16 cellular contexts compared by ENCODE assay signal in genomic region chr2:149701241-149701640, GRCh38.
A peak's percentile ranks its signal among the peaks of the same experiment; 100 is the strongest.
DNase-seq lines count a peak whose midpoint lies in the region; ATAC-seq and TF ChIP-seq lines count a peak whose summit lies in the region.
"Had no signal": no experiment of that assay in that cellular context is flagged by ENCODE, and none has a peak within 500 bp of the region (broad histone marks: within the 10 kb centered on the region; RNA-seq: fewer than 3 reads in every experiment).

No MANE protein-coding gene starts in this region.

- DNase-seq in SK-MEL-5 (ENCODE audit: low read depth, low spot score) (peak; percentile 71), epidermal melanocyte (ENCODE audit: insufficient read length, low spot score) (peak; percentile 30), neural progenitor cell (ENCODE audit: low spot score) (no peak), psoas muscle (no peak), iPS-NIHi11 (ENCODE audit: low spot score) (no peak), testis (no peak)
- no peak for DNase-seq in activated CD4-positive, alpha-beta T cell treated with anti-CD3 and anti-CD28 coated beads for 48 hours
- DNase-seq: ACHN; AML-193; CD4-positive, alpha-beta T cell; DMS153; DMS79; GF-D8; H9 had no signal

- H3F3A ChIP-seq in neural progenitor cell (ENCODE audit: low read depth), result no peaks in the 10 kb centered on the region

- TF ChIP-seq POLR2A in testis (IDR thresholded peaks at IDR 0.05), result no peak

- 90 to 95% (median 94%) methylated on average over 2 of the region's 2 CpGs for WGBS in psoas muscle, 3 donors
- WGBS in testis, 2 donors, result 96 to 100% methylated on average over 2 of the region's 2 CpGs

- intact Hi-C loops in psoas muscle (cut with DNase I), result no loop called here
- intact Hi-C loops in testis (cut with DNase I; ENCODE audit: low total_unique reads), result no loop called here

- no peak overlapping the region for H3K4me3 Mint-ChIP-seq in neural progenitor cell
- H3K4me3 Mint-ChIP-seq: CD4-positive, alpha-beta T cell; H9 had no signal

- peak overlapping the region; percentile 28 for H2AFZ ChIP-seq in neural progenitor cell (replicated peaks)

- H3K27ac Mint-ChIP-seq in neural progenitor cell, result no peak overlapping the region
- H3K27ac Mint-ChIP-seq: CD4-positive, alpha-beta T cell; H9 had no signal

- in situ Hi-C loops in SK-MEL-5 (cut with HindIII; ENCODE audit: low pct_unique_long_range_greater_than_20kb, low sequenced_read_pairs), result loop anchor here (25.0 kb wide), 1 partner anchor 89 kb away; no protein-coding TSS in a partner anchor

- H3K4me1 ChIP-seq in neural progenitor cell (no peaks in the 10 kb centered on the region), psoas muscle (no peaks in the 10 kb centered on the region), testis (no peaks in the 10 kb centered on the region)

- TF ChIP-seq CTCF in neural progenitor cell (IDR thresholded peaks at IDR 0.05) (no peak), psoas muscle (IDR thresholded peaks at IDR 0.05) (no peak), testis (IDR thresholded peaks at IDR 0.05) (no peak)

- ATAC-seq in psoas muscle, result no peak

- H3K27me3 ChIP-seq in neural progenitor cell (no peaks in the 10 kb centered on the region), psoas muscle (ENCODE audit: insufficient read depth in 3 of 3, low read length in 2 of 3) (no peaks in the 10 kb centered on the region), testis (no peaks in the 10 kb centered on the region)

- H3K27me3 Mint-ChIP-seq in neural progenitor cell (ENCODE audit: insufficient read depth, low read depth), result no peaks in the 10 kb centered on the region
- H3K27me3 Mint-ChIP-seq: CD4-positive, alpha-beta T cell had no signal

- H3K9me3 Mint-ChIP-seq in neural progenitor cell, result peaks cover 2% of the 10 kb centered on the region
- H3K9me3 Mint-ChIP-seq: CD4-positive, alpha-beta T cell; H9 had no signal

- H3K9ac ChIP-seq in neural progenitor cell, result no peak overlapping the region

- no peaks in the 10 kb centered on the region for H3K36me3 Mint-ChIP-seq in neural progenitor cell

- no peaks in the 10 kb centered on the region for H3K9me3 ChIP-seq in neural progenitor cell (ENCODE audit: low read depth)
- H3K9me3 ChIP-seq in psoas muscle, result peaks cover 1% of the 10 kb centered on the region
- no peaks in the 10 kb centered on the region for H3K9me3 ChIP-seq in testis

- no peaks in the 10 kb centered on the region for H3K4me1 Mint-ChIP-seq in neural progenitor cell

- H3K36me3 ChIP-seq in neural progenitor cell (no peaks in the 10 kb centered on the region), psoas muscle (ENCODE audit: insufficient read depth in 1 of 2, low read depth in 1 of 2) (no peaks in the 10 kb centered on the region), testis (ENCODE audit: low read depth, missing control alignments) (no peaks in the 10 kb centered on the region)

- no peaks in the 10 kb centered on the region for H3K79me2 ChIP-seq in neural progenitor cell (ENCODE audit: low read depth)

- no peak overlapping the region for H3K4me3 ChIP-seq in neural progenitor cell
- no peak overlapping the region for H3K4me3 ChIP-seq in psoas muscle
- no peak overlapping the region for H3K4me3 ChIP-seq in testis

- H3K27ac ChIP-seq in neural progenitor cell, result no peak overlapping the region
- no peak overlapping the region for H3K27ac ChIP-seq in psoas muscle
- no peak overlapping the region for H3K27ac ChIP-seq in testis
- H3K27ac ChIP-seq: C4-2B, HL-60 had no signal

- no peaks in the 10 kb centered on the region for H4K20me1 ChIP-seq in neural progenitor cell (ENCODE audit: low read depth)

- H3K4me2 ChIP-seq in neural progenitor cell, result no peak overlapping the region

Comparison
In these comparisons a context has a peak if more than half of its experiments do, and no peak if none do; other contexts are left out.
1. DNase-seq: peak in SK-MEL-5 (single experiment) and epidermal melanocyte (single experiment); none in neural progenitor cell (single experiment), psoas muscle (0 of 2), iPS-NIHi11 (single experiment), activated CD4-positive, alpha-beta T cell treated with anti-CD3 and anti-CD28 coated beads for 48 hours (single experiment) and testis (single experiment).